ENCODE assay signal across 23 cellular contexts in genomic region chr5:79821-80220, GRCh38. TPM values are rescaled to one million over a fixed set of nuclear protein-coding genes. Genes with fewer than 3 reads are reported as not detected.
"Had no signal": no experiment of that assay in that cellular context is flagged by ENCODE, and none has a peak within 500 bp of the region (broad histone marks: within the 10 kb centered on the region; RNA-seq: fewer than 3 reads in every experiment).

No MANE protein-coding gene starts in this region.

- H3K4me1 Mint-ChIP-seq: immature natural killer cell; natural killer cell; stimulated activated naive B cell treated with anti-CD40 and anti-IgM and Interleukin-4, amounts not matched to agents 10 μg/mL and 1 μg/mL and 100 μg/mL, for 72 hours had no signal

- H3K4me3 Mint-ChIP-seq: effector memory CD8-positive, alpha-beta T cell; immature natural killer cell; natural killer cell; stimulated activated naive B cell treated with anti-CD40 and anti-IgM and Interleukin-4, amounts not matched to agents 10 μg/mL and 1 μg/mL and 100 μg/mL, for 72 hours; stimulated activated naive CD8-positive, alpha-beta T cell treated with anti-CD3 and anti-CD28 coated beads, Interleukin-15, Interleukin-2, amounts not matched to agents 100 ng/mL and 50 ng/mL, for 24 hours had no signal

- H3K27me3 ChIP-seq: neutrophil, right atrium auricular region, thyroid gland, upper lobe of left lung had no signal

- ATAC-seq: effector memory CD8-positive, alpha-beta T cell; foreskin keratinocyte; gastroesophageal sphincter; heart right ventricle; left ventricle myocardium superior; lower lobe of right lung; natural killer cell; sciatic nerve; stimulated activated naive B cell treated with anti-CD40 and anti-IgM and Interleukin-4, amounts not matched to agents 10 μg/mL and 1 μg/mL and 100 μg/mL, for 72 hours had no signal

- H3K4me3 ChIP-seq: gastroesophageal sphincter, heart right ventricle, lower lobe of right lung, prostate gland, right atrium auricular region, thyroid gland, upper lobe of left lung had no signal

- H3K9me3 ChIP-seq: gastroesophageal sphincter, heart right ventricle, lower lobe of right lung, neutrophil, prostate gland, right atrium auricular region, thyroid gland, upper lobe of left lung had no signal

- H3K27ac ChIP-seq: foreskin keratinocyte, gastroesophageal sphincter, heart right ventricle, lower lobe of right lung, neutrophil, prostate gland, right atrium auricular region, thyroid gland, upper lobe of left lung had no signal

- H3K36me3 ChIP-seq: gastroesophageal sphincter, heart right ventricle, lower lobe of right lung, neutrophil, prostate gland, right atrium auricular region, thyroid gland, upper lobe of left lung had no signal

- H3K9me3 Mint-ChIP-seq: effector memory CD8-positive, alpha-beta T cell; natural killer cell; stimulated activated naive B cell treated with anti-CD40 and anti-IgM and Interleukin-4, amounts not matched to agents 10 μg/mL and 1 μg/mL and 100 μg/mL, for 72 hours; stimulated activated naive CD8-positive, alpha-beta T cell treated with anti-CD3 and anti-CD28 coated beads, Interleukin-15, Interleukin-2, amounts not matched to agents 100 ng/mL and 50 ng/mL, for 24 hours had no signal

- H3K27ac Mint-ChIP-seq: effector memory CD8-positive, alpha-beta T cell; immature natural killer cell; natural killer cell; stimulated activated naive B cell treated with anti-CD40 and anti-IgM and Interleukin-4, amounts not matched to agents 10 μg/mL and 1 μg/mL and 100 μg/mL, for 72 hours had no signal

- H3K36me3 Mint-ChIP-seq: immature natural killer cell; natural killer cell; stimulated activated naive B cell treated with anti-CD40 and anti-IgM and Interleukin-4, amounts not matched to agents 10 μg/mL and 1 μg/mL and 100 μg/mL, for 72 hours had no signal

- H3K4me1 ChIP-seq: foreskin keratinocyte, gastroesophageal sphincter, heart right ventricle, lower lobe of right lung, prostate gland, right atrium auricular region had no signal

- DNase-seq: caudate nucleus; cerebellar nuclear complex; cortex of kidney; effector memory CD8-positive, alpha-beta T cell; erythroblast; foreskin keratinocyte; heart right ventricle; hippocampal formation; immature natural killer cell; islet precursor cell; left ventricle myocardium superior; lower lobe of right lung; natural killer cell; stimulated activated naive B cell treated with anti-CD40 and anti-IgM and Interleukin-4, amounts not matched to agents 10 μg/mL and 1 μg/mL and 100 μg/mL, for 72 hours; thyroid gland; upper lobe of left lung had no signal

RNA-seq across cellular contexts. Expression of gene PLEKHG4B, which starts 12.1 kb away (rescaled TPM):
- total RNA-seq: dermis microvascular lymphatic vessel endothelial cell, foreskin keratinocyte, left ventricle myocardium superior had no signal
